7 cellular contexts compared by ENCODE assay signal in the genomic region with DNA sequence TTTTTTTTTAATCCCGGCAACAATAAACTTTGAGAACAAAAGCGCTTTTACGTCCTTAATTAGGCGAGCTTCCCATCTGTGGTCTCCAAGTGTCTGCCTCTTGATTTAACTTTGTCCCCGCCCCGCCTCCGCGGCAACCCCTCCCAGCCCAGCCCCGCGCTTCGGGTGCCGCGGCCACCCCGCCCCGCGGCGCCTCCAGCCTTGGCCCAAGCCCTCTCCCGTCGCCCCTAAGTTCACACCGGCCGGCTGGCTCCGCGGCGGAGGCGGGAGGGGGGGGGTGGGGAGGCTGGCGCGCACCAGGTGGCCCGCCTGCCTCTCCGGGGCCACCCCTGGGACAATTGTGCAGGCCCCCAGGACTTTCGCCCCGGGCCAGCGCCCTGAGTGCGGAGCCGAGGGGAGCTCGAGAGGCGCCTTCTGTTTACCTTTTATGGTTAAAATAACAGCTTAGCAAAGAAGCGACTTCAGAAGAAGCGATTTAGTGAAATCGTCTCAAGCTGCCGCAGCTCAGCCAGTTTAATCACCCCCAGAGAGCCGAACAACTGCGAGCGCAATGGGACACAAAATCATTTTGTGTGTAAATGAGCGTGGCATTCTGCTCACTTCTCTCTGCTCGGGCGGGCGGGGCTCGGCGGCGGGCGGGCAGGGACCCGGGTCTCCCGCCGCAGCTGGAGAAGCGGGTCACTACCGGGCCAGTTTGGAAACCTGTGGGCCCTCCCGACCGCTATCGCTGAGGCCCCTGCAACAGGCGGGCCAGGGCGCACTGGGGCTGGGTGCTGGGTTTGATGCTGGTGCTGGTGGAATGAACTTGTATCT. TPM values are rescaled to one million over a fixed set of nuclear protein-coding genes. Genes with fewer than 3 reads are reported as not detected.
DNase-seq lines count a peak whose midpoint lies in the region; ATAC-seq, FAIRE-seq and TF ChIP-seq lines count a peak whose summit lies in the region.

No MANE protein-coding gene starts in this region.

- POLR2A ChIA-PET in HEK293T (lab: Yijun Ruan, JAX) (interaction anchor here (0.6 to 2.4 kb wide), 7 partner anchors 9 to 69 kb away, joined by 3 to 10 read pairs (median 4); no protein-coding TSS in a partner anchor), H1 (lab: Charles Lee; ENCODE audit: partially characterized antibody) (interaction anchor here (0.6 to 4.7 kb wide), 23 partner anchors 9 to 374 kb away, joined by 3 to 40 read pairs (median 3); a partner anchor contains a TSS)

- H4K20me1 ChIP-seq in H1 (replicated peaks in 1 of 2; ENCODE audit: control insufficient read depth in 1 of 2, insufficient read depth in 2 of 2, low read length in 2 of 2), result peaks cover 0 to 4% of the 10 kb centered on the region in 2 experiments

- H2AFZ ChIP-seq in H1 (ENCODE audit: low read length), result no peak overlapping the region

- H3K4me2 ChIP-seq in H1 (ENCODE audit: insufficient read depth in 1 of 2, low read depth in 2 of 2, low read length in 2 of 2), result peak overlapping the region; percentile 84 to 99

- 0 out of 2 replicates have a peak overlapping the region, but pooled peaks have one; percentile 60 for H2BK12ac ChIP-seq in H1 (ENCODE audit: low read depth, low read length)

- H3K79me1 ChIP-seq in H1 (ENCODE audit: low read depth, low read length), result 0 out of 2 replicates have a peak, but pooled peaks cover 3% of the 10 kb centered on the region

- H3K23me2 ChIP-seq in H1 (ENCODE audit: low read depth, low read length), result peaks cover 10% of the 10 kb centered on the region

- H2BK15ac ChIP-seq in H1 (ENCODE audit: low read length), result 0 out of 2 replicates have a peak overlapping the region, but pooled peaks have one; percentile 18

- peaks cover 0 to 14% of the 10 kb centered on the region in 2 experiments; a peak in 1 of 4 replicates for H3K79me2 ChIP-seq in H1 (ENCODE audit: control insufficient read depth in 1 of 2, insufficient read depth in 2 of 2, low read length in 2 of 2)

- peak overlapping the region; percentile 94; the same call in 1 of the 2 replicates for H2AK5ac ChIP-seq in H1 (ENCODE audit: low read depth, low read length)

- no peak overlapping the region for H3K14ac ChIP-seq in H1 (ENCODE audit: insufficient read length)

- H3K4me1 ChIP-seq in RWPE2 (ENCODE audit: insufficient read depth, poor library complexity, severe bottlenecking), result no peaks in the 10 kb centered on the region
- peaks cover 7 to 18% (median 16%) of the 10 kb centered on the region in 4 experiments for H3K4me1 ChIP-seq in H1 (replicated peaks in 1 of 4; ENCODE audit: control insufficient read depth in 3 of 4, insufficient read depth in 4 of 4, low read length in 3 of 4)
- peaks cover 22% of the 10 kb centered on the region for H3K4me1 ChIP-seq in mesodermal cell (ENCODE audit: control insufficient read depth, insufficient read depth, low read length, poor library complexity, severe bottlenecking)

- no peaks in the 10 kb centered on the region for H3K9me3 ChIP-seq in RWPE2 (ENCODE audit: severe bottlenecking)
- no peaks in the 10 kb centered on the region for H3K9me3 ChIP-seq in H1 (ENCODE audit: insufficient read depth in 2 of 2, low read depth in 1 of 2, low read length in 1 of 2)
- H3K9me3 ChIP-seq in mesodermal cell (ENCODE audit: control insufficient read depth, low read length), result no peaks in the 10 kb centered on the region

- peak overlapping the region; percentile 87 for H3K18ac ChIP-seq in H1 (ENCODE audit: extremely low read depth, low read length)

- H3K9ac ChIP-seq in H1 (replicated peaks in 1 of 4; ENCODE audit: extremely low read depth in 1 of 4, low read depth in 3 of 4, low read length in 3 of 4), result peak overlapping the region in 3 of 4 experiments; percentile 48 to 79 (median 62); a peak in 4 of 7 replicates

- peak overlapping the region; percentile 49 for H4K5ac ChIP-seq in H1 (ENCODE audit: insufficient read length, low read depth, low read length)

- H3K27ac ChIP-seq in RWPE2 (ENCODE audit: poor library complexity, severe bottlenecking) (no peak overlapping the region), H1 (ENCODE audit: low read depth, low read length) (no peak overlapping the region), mesodermal cell (ENCODE audit: low read depth, low read length, severe bottlenecking) (peak overlapping the region; percentile 86)

- no peak overlapping the region for H2BK120ac ChIP-seq in H1 (replicated peaks; ENCODE audit: low read depth, low read length)

- no peak overlapping the region for H2BK20ac ChIP-seq in H1 (ENCODE audit: low read length)

- 2% methylated on average over 45 of the region's 61 CpGs; no CpG with 5 or more reads in 1 of the 2 experiments for WGBS in H1 (ENCODE audit: extremely low coverage in 1 of 2, insufficient coverage in 1 of 2, insufficient read length in 1 of 2, insufficient replicate concordance in 2 of 2, low coverage in 1 of 2, low lambda C conversion rate in 2 of 2, missing lambda C conversion rate in 1 of 2), 2 experiments
- 0 to 1% methylated on average over 24 to 31 of the region's 61 CpGs for WGBS in mesodermal cell (ENCODE audit: insufficient coverage in 2 of 2), 2 experiments

- H3K36me3 ChIP-seq in RWPE2 (ENCODE audit: low read depth) (peaks cover 22% of the 10 kb centered on the region), H1 (ENCODE audit: control insufficient read depth in 2 of 4, insufficient read depth in 4 of 4, low read length in 3 of 4) (peaks cover 0 to 12% (median 6%) of the 10 kb centered on the region in 4 experiments; a peak in 5 of 8 replicates), mesodermal cell (ENCODE audit: control insufficient read depth, insufficient read depth, low read length) (peaks cover 38% of the 10 kb centered on the region)

- H3K27me3 ChIP-seq in RWPE2 (ENCODE audit: insufficient read depth, poor library complexity, severe bottlenecking) (no peaks in the 10 kb centered on the region), H1 (replicated peaks in 1 of 4; ENCODE audit: control insufficient read depth in 3 of 4, extremely low read depth in 1 of 4, insufficient read depth in 3 of 4, low read length in 3 of 4) (no peaks in the 10 kb centered on the region; a peak in 1 of 7 replicates)

- CTCF ChIA-PET in HEK293T (lab: Yijun Ruan, JAX) (interaction anchor here (0.6 kb wide), 1 partner anchor 443 kb away, joined by 3 read pairs; no protein-coding TSS in a partner anchor), H1 (lab: Charles Lee; ENCODE audit: partially characterized antibody) (interaction anchor here (1.0 to 1.7 kb wide), 5 partner anchors 9 to 298 kb away, joined by 3 to 5 read pairs (median 3); no protein-coding TSS in a partner anchor)

- H4K8ac ChIP-seq in H1 (ENCODE audit: extremely low read depth, insufficient read depth, low read length), result peak overlapping the region; percentile 64; the same call in 1 of the 2 replicates

- no peak overlapping the region for H3K4ac ChIP-seq in H1 (replicated peaks; ENCODE audit: insufficient read length, low read depth, low read length)

- no peak for TF ChIP-seq CTCF in RWPE2 (IDR thresholded peaks at IDR 0.05; ENCODE audit: poor library complexity, severe bottlenecking)
- no peak for TF ChIP-seq CTCF in H1 (IDR thresholded peaks at IDR 0.05; ENCODE audit: control extremely low read depth in 1 of 3, insufficient read depth in 1 of 3, low read depth in 1 of 3, low read length in 3 of 3)

- H4K91ac ChIP-seq in H1 (replicated peaks; ENCODE audit: insufficient read length, low read length), result no peak overlapping the region

- no peak overlapping the region for H3K23ac ChIP-seq in H1 (ENCODE audit: insufficient read length)

- H3K56ac ChIP-seq in H1 (replicated peaks; ENCODE audit: insufficient read length, low read depth, low read length), result peak overlapping the region; percentile 43

- H2BK5ac ChIP-seq in H1 (ENCODE audit: low read depth, low read length), result peak overlapping the region; percentile 24; the same call in 1 of the 2 replicates

- H3K4me3 ChIP-seq in RWPE2 (ENCODE audit: severe bottlenecking) (peak overlapping the region; percentile 82), H1 (ENCODE audit: extremely low read depth in 1 of 4, insufficient read depth in 2 of 4, low read depth in 3 of 4, low read length in 4 of 4) (peak overlapping the region; percentile 64 to 96 (median 92)), mesodermal cell (ENCODE audit: extremely low read depth, insufficient read depth, low read length, poor library complexity, severe bottlenecking) (peak overlapping the region; percentile 90)

- ATAC-seq in RWPE2 (ENCODE audit: low read depth), result no peak

- no peak for TF ChIP-seq EP300 in H1 (IDR thresholded peaks at IDR 0.05; ENCODE audit: borderline replicate concordance in 1 of 2, low read depth in 2 of 2, low read length in 2 of 2)

- FAIRE-seq in H1 (lab: Jason Lieb, UNC) (no peak), GM19239 (lab: Jason Lieb, UNC) (no peak), HTR-8/SVneo (lab: Jason Lieb, UNC) (no peak)

- TF ChIP-seq POLR2A in H1 (IDR thresholded peaks at IDR 0.05; ENCODE audit: control extremely low read depth in 1 of 2, low read depth in 2 of 2, low read length in 2 of 2), result peak in 1 of 2 experiments; percentile 46; a peak in 1 of 3 replicates

- peak; percentile 36 for DNase-seq in HEK293T (ENCODE audit: extremely low spot score)
- no peak for DNase-seq in RWPE2 (ENCODE audit: low spot score)
- DNase-seq in H1 (ENCODE audit: low read depth in 1 of 2, low spot score in 2 of 2), result peak in 1 of 2 experiments; percentile 74
- peak; percentile 65 for DNase-seq in ureter (ENCODE audit: low spot score)
- DNase-seq in GM19239 (ENCODE audit: insufficient read length, low spot score), result no peak
- DNase-seq in HTR-8/SVneo (ENCODE audit: insufficient read length, low spot score), result no peak

- no peak for TF ChIP-seq RAD21 in H1 (IDR thresholded peaks at IDR 0.05 in 1 of 2, conservative IDR thresholded peaks at IDR 0.05 in 1 of 2; ENCODE audit: low read depth in 2 of 2, low read length in 2 of 2)

TF ChIP-seq in HEK293T, 16 proteins besides CTCF, POLR2A, EP300 and RAD21:
- TF ChIP-seq CTBP1 (IDR thresholded peaks at IDR 0.05; ENCODE audit: borderline replicate concordance) (no peak), BHLHE40 (IDR thresholded peaks at IDR 0.05; ENCODE audit: borderline replicate concordance) (no peak)
TF ChIP-seq in HEK293T: peak in this region for 0.

TF ChIP-seq in H1, 55 proteins besides CTCF, POLR2A, EP300 and RAD21 (continues in another document):
- TF ChIP-seq TAF7 (optimal IDR thresholded peaks at IDR 0.05; ENCODE audit: borderline replicate concordance, low read depth, low read length), result no peak
- no peak for TF ChIP-seq TAF1 (IDR thresholded peaks at IDR 0.05; ENCODE audit: low read depth, low read length)

RNA-seq across cellular contexts. Expression of a gene that starts 1.4 kb away (rescaled TPM):
- 25.1 and 25.5 TPM in 2 replicates for total RNA-seq in H1 (2021; fragmentation: NEBNext Ultra II Directional; extraction: Animal tissue kit (Norgen Biotek cat#: 25700))
- 27.0 and 51.8 TPM in 2 replicates for polyA plus RNA-seq in H1 (2011; rRNA removed)
- polyA plus RNA-seq in H1 (2011; cell fraction: cytosol; rRNA removed), result 48.8 TPM
- polyA plus RNA-seq in H1 (2011; cell fraction: nucleus; rRNA removed), result 79.7 TPM
- 15.0 to 22.9 TPM (median 20.8 TPM) in 4 replicates for polyA plus RNA-seq in H1 (2012, experiment 1 of 2)
- 16.1 TPM for polyA plus RNA-seq in H1 (2012, experiment 2 of 2)
- 13.7 TPM for polyA plus RNA-seq in H1 (2013, experiment 1 of 2)
- polyA plus RNA-seq in H1 (2013, experiment 2 of 2), result 12.4 TPM
- polyA minus RNA-seq in H1 (2011; rRNA and poly(A)+ RNA removed), result 20.1 and 20.2 TPM in 2 replicates
- polyA minus RNA-seq in H1 (2011; cell fraction: cytosol; rRNA and poly(A)+ RNA removed), result 14.8 TPM
- 15.7 TPM for polyA minus RNA-seq in H1 (2011; cell fraction: nucleus; rRNA and poly(A)+ RNA removed)
- polyA plus RNA-seq in mesodermal cell (2013, experiment 1 of 2), result 53.3 TPM
- polyA plus RNA-seq in mesodermal cell (2013, experiment 2 of 2), result 42.2 TPM
- 49.3 TPM for total RNA-seq in ureter

Comparison
In these comparisons a context has a peak if more than half of its experiments do, and no peak if none do; other contexts are left out.
1. DNase-seq: peak in HEK293T (single experiment) and ureter (single experiment); none in RWPE2 (single experiment), GM19239 (single experiment) and HTR-8/SVneo (single experiment).
2. Peak in every context shown above with its lines, with median percentiles within 50 percentile points of each other: H3K4me3 ChIP-seq.